Comparison of ENCODE assay signal across 30 cellular contexts in the genomic region with DNA sequence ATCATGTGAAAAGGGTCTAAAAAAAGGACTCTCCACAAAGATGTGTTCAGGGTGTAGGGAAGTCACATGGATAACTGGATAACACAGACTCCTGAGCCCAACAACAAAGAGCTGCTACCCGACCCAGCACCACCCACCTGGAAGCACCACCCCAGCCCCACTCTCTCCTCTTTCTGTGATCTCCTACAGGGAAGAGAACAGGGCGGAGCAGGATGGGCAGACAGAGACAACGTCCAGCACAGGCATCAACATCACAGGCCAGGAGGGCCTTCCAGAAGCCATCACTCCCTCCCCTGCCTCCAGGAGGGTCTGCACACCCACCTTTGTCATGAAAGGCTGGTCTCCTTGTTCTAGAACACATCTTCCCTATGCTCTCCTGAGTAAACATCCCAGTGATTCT. TPM values are rescaled to one million over a fixed set of nuclear protein-coding genes. Genes with fewer than 3 reads are reported as not detected.
"Had no signal": no experiment of that assay in that cellular context is flagged by ENCODE, and none has a peak within 500 bp of the region (broad histone marks: within the 10 kb centered on the region; RNA-seq: fewer than 3 reads in every experiment).

No MANE protein-coding gene starts in this region.

- H3K4me1 Mint-ChIP-seq: activated B cell treated with CpG ODN at 0.5 μM for 24 hours; activated naive CD8-positive, alpha-beta T cell treated with anti-CD3 and anti-CD28 coated beads for 36 hours; activated T-helper 17 cell treated with anti-CD3 and anti-CD28 coated beads, Interleukin-2, amount 50 U/mL, for 72 hours had no signal

- H3K4me3 ChIP-seq: ascending aorta, cardiac muscle cell, SJCRH30, SK-N-MC had no signal

- H3K4me3 Mint-ChIP-seq: activated B cell treated with CpG ODN at 0.5 μM for 24 hours; activated CD4-positive, alpha-beta memory T cell treated with anti-CD3 and anti-CD28 coated beads for 36 hours; activated naive CD8-positive, alpha-beta T cell treated with anti-CD3 and anti-CD28 coated beads for 36 hours; activated T-cell treated with anti-CD3 and anti-CD28 coated beads, Interleukin-2, amount 50 U/mL, for 72 hours; activated T-helper 17 cell treated with anti-CD3 and anti-CD28 coated beads, Interleukin-2, amount 50 U/mL, for 72 hours; T-helper 1 cell treated with Interleukin-12 subunit alpha and Interleukin-12 subunit beta and Interleukin-4 antibody, amounts not matched to agents 30 μg/mL and 1 μg/mL, for 36 hours; T-helper 2 cell treated with Interferon-gamma antibody and Interleukin-4, amounts not matched to agents 5 μg/mL and 100 μg/mL, for 36 hours had no signal

- ATAC-seq: activated T-cell treated with anti-CD3 and anti-CD28 coated beads, Interleukin-2, amount 50 U/mL, for 72 hours; activated T-helper 17 cell treated with anti-CD3 and anti-CD28 coated beads, Interleukin-2, amount 50 U/mL, for 72 hours; Panc1 had no signal

- DNase-seq: activated B cell treated with CpG ODN at 0.5 μM for 24 hours; activated CD4-positive, alpha-beta memory T cell treated with anti-CD3 and anti-CD28 coated beads for 36 hours; activated CD4-positive, alpha-beta T cell treated with anti-CD3 and anti-CD28 coated beads for 4 hours; activated CD4-positive, alpha-beta T cell treated with anti-CD3 and anti-CD28 coated beads, Interleukin-2, amount 50 U/mL, for 1 hour; activated CD4-positive, CD25-positive, alpha-beta regulatory T cell treated with anti-CD3 and anti-CD28 coated beads, Interleukin-2, amount 50 U/mL, for 72 hours; activated effector memory CD4-positive, alpha-beta T cell treated with anti-CD3 and anti-CD28 coated beads, Interleukin-2, amount 50 U/mL, for 16 hours; activated naive CD4-positive, alpha-beta T cell; activated naive CD4-positive, alpha-beta T cell treated with anti-CD3 and anti-CD28 coated beads, Interleukin-2, amount 50 U/mL, for 16 hours; activated naive CD8-positive, alpha-beta T cell treated with anti-CD3 and anti-CD28 coated beads for 36 hours; activated T-cell treated with anti-CD3 and anti-CD28 coated beads, Interleukin-2, amount 50 U/mL, for 1 hour; activated T-cell treated with anti-CD3 and anti-CD28 coated beads, Interleukin-2, amount 50 U/mL, for 72 hours; amygdala; NCI-H1105; NCI-H1417 treated with DMSO at 0.1 percent for 48 hours; NCI-H187 treated with DMSO at 0.1 percent for 48 hours; NCI-H2081; NCI-H2227 treated with DMSO at 0.1 percent for 48 hours; NCI-H524 treated with DMSO at 0.1 percent for 48 hours; SHP77; SJCRH30 had no signal

- H3K36me3 Mint-ChIP-seq: activated CD4-positive, alpha-beta memory T cell treated with anti-CD3 and anti-CD28 coated beads for 36 hours; activated naive CD8-positive, alpha-beta T cell treated with anti-CD3 and anti-CD28 coated beads for 36 hours had no signal

- H3K27ac Mint-ChIP-seq: activated B cell treated with CpG ODN at 0.5 μM for 24 hours; activated CD4-positive, alpha-beta memory T cell treated with anti-CD3 and anti-CD28 coated beads for 36 hours; activated naive CD8-positive, alpha-beta T cell treated with anti-CD3 and anti-CD28 coated beads for 36 hours; activated T-cell treated with anti-CD3 and anti-CD28 coated beads, Interleukin-2, amount 50 U/mL, for 72 hours; activated T-helper 17 cell treated with anti-CD3 and anti-CD28 coated beads, Interleukin-2, amount 50 U/mL, for 72 hours; T-helper 1 cell treated with Interleukin-12 subunit alpha and Interleukin-12 subunit beta and Interleukin-4 antibody, amounts not matched to agents 30 μg/mL and 1 μg/mL, for 36 hours; T-helper 2 cell treated with Interferon-gamma antibody and Interleukin-4, amounts not matched to agents 5 μg/mL and 100 μg/mL, for 36 hours had no signal

- H3K27me3 ChIP-seq: ascending aorta had no signal

- H3K4me1 ChIP-seq: ascending aorta, SJCRH30 had no signal

- H3K36me3 ChIP-seq: ascending aorta, cardiac muscle cell, SJCRH30 had no signal

- H3K9me3 Mint-ChIP-seq: activated B cell treated with CpG ODN at 0.5 μM for 24 hours; activated CD4-positive, alpha-beta memory T cell treated with anti-CD3 and anti-CD28 coated beads for 36 hours; activated naive CD8-positive, alpha-beta T cell treated with anti-CD3 and anti-CD28 coated beads for 36 hours; activated T-cell treated with anti-CD3 and anti-CD28 coated beads, Interleukin-2, amount 50 U/mL, for 72 hours; activated T-helper 17 cell treated with anti-CD3 and anti-CD28 coated beads, Interleukin-2, amount 50 U/mL, for 72 hours; T-helper 1 cell treated with Interleukin-12 subunit alpha and Interleukin-12 subunit beta and Interleukin-4 antibody, amounts not matched to agents 30 μg/mL and 1 μg/mL, for 36 hours; T-helper 2 cell treated with Interferon-gamma antibody and Interleukin-4, amounts not matched to agents 5 μg/mL and 100 μg/mL, for 36 hours had no signal

- H3K9me3 ChIP-seq: ascending aorta, SJCRH30 had no signal

RNA-seq across cellular contexts. Expression of gene CIB4, which starts 1.3 kb away (rescaled TPM):
- total RNA-seq: activated B cell treated with CpG ODN at 0.5 μM for 24 hours; activated CD4-positive, alpha-beta memory T cell treated with anti-CD3 and anti-CD28 coated beads for 36 hours; activated naive CD8-positive, alpha-beta T cell treated with anti-CD3 and anti-CD28 coated beads for 36 hours; activated T-cell treated with anti-CD3 and anti-CD28 coated beads, Interleukin-2, amount 50 U/mL, for 72 hours; activated T-helper 17 cell treated with anti-CD3 and anti-CD28 coated beads, Interleukin-2, amount 50 U/mL, for 72 hours; ascending aorta; cardiac muscle cell; M059J; NCI-H460; RPMI7951; SJCRH30 had no signal

RNA-seq across cellular contexts. Expression of gene KCNK3, which starts 50.1 kb away (rescaled TPM):
- total RNA-seq: activated B cell treated with CpG ODN at 0.5 μM for 24 hours; activated CD4-positive, alpha-beta memory T cell treated with anti-CD3 and anti-CD28 coated beads for 36 hours; activated naive CD8-positive, alpha-beta T cell treated with anti-CD3 and anti-CD28 coated beads for 36 hours; activated T-cell treated with anti-CD3 and anti-CD28 coated beads, Interleukin-2, amount 50 U/mL, for 72 hours; activated T-helper 17 cell treated with anti-CD3 and anti-CD28 coated beads, Interleukin-2, amount 50 U/mL, for 72 hours had no signal
